In the genomic region with DNA sequence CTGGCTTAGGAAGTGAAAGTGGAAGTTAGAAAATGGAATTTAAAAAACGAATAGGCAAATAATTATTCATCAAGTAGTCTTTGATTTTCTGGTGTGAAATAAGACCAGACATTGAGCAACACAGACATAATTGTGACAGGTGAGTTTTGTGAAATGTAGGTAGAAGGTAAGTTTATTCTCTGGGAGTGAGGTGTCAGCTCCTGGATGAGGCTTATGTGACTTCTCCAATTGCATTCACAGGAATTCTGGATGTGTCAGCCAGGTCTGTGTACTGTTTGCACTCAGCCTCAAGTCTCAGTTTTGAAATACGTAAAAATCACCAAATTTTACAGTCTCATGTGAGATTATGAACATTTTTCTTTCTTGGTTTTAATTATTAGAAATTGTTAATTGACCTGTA, we compare ENCODE assay signal across 20 cellular contexts.
DNase-seq lines count a peak whose midpoint lies in the region; ATAC-seq and TF ChIP-seq lines count a peak whose summit lies in the region.
"Had no signal": no experiment of that assay in that cellular context is flagged by ENCODE, and none has a peak within 500 bp of the region (broad histone marks: within the 10 kb centered on the region; RNA-seq: fewer than 3 reads in every experiment).

No MANE protein-coding gene starts in this region.

- no peak overlapping the region; the same call in 1 of the 2 replicates for H2AFZ ChIP-seq in PC-3 (ENCODE audit: low read length)

- peaks cover 9% of the 10 kb centered on the region for H3K4me1 Mint-ChIP-seq in stimulated activated memory B cell treated with anti-CD40 and anti-IgM and Interleukin-4, amounts not matched to agents 10 μg/mL and 1 μg/mL and 100 μg/mL, for 72 hours

- H3K27ac Mint-ChIP-seq in stimulated activated memory B cell treated with anti-CD40 and anti-IgM and Interleukin-4, amounts not matched to agents 10 μg/mL and 1 μg/mL and 100 μg/mL, for 72 hours = peak overlapping the region; percentile 60
- H3K27ac Mint-ChIP-seq: CD4-positive, alpha-beta T cell had no signal

- H3K4me3 Mint-ChIP-seq in stimulated activated memory B cell treated with anti-CD40 and anti-IgM and Interleukin-4, amounts not matched to agents 10 μg/mL and 1 μg/mL and 100 μg/mL, for 72 hours = no peak overlapping the region
- H3K4me3 Mint-ChIP-seq: CD4-positive, alpha-beta T cell had no signal

- intact Hi-C loops in right cardiac atrium (cut with DNase I) (no loop called here), heart right ventricle (cut with DNase I) (no loop called here), PC-3 (cut with micrococcal nuclease) (no loop called here), prostate gland (cut with DNase I) (no loop called here), uterus (cut with DNase I; ENCODE audit: low total_unique reads) (no loop called here)

- H3K27ac ChIP-seq in right cardiac atrium (ENCODE audit: low read length) (no peak overlapping the region), heart right ventricle (no peak overlapping the region), PC-3 (ENCODE audit: low read length) (no peak overlapping the region), prostate gland (no peak overlapping the region), uterus (no peak overlapping the region)
- H3K27ac ChIP-seq: A549 had no signal

- no peaks in the 10 kb centered on the region for H4K20me1 ChIP-seq in PC-3 (ENCODE audit: low read length)

- H3K36me3 ChIP-seq in heart right ventricle (no peaks in the 10 kb centered on the region), PC-3 (ENCODE audit: low read depth, low read length) (no peaks in the 10 kb centered on the region), prostate gland (no peaks in the 10 kb centered on the region), uterus (no peaks in the 10 kb centered on the region)

- no peaks in the 10 kb centered on the region for H3K79me2 ChIP-seq in PC-3 (ENCODE audit: low read length)

- no peak overlapping the region for H3K9ac ChIP-seq in PC-3 (ENCODE audit: low read length)

- H3K4me2 ChIP-seq in PC-3 (ENCODE audit: low read length) = peak overlapping the region; percentile 21
- H3K4me2 ChIP-seq: A549 had no signal

- H3K9me3 ChIP-seq in right cardiac atrium (ENCODE audit: control insufficient read depth, low read length) = no peaks in the 10 kb centered on the region
- H3K9me3 ChIP-seq in heart right ventricle = peaks cover 0 to 9% (median 0%) of the 10 kb centered on the region in 11 donors
- no peaks in the 10 kb centered on the region for H3K9me3 ChIP-seq in PC-3 (ENCODE audit: low read length)
- no peaks in the 10 kb centered on the region for H3K9me3 ChIP-seq in prostate gland
- no peaks in the 10 kb centered on the region for H3K9me3 ChIP-seq in uterus
- H3K9me3 ChIP-seq: A549 had no signal

- H3K4me1 ChIP-seq in right cardiac atrium (ENCODE audit: control insufficient read depth, insufficient read depth, low read length) (no peaks in the 10 kb centered on the region), heart right ventricle (peaks cover 0 to 7% (median 0%) of the 10 kb centered on the region in 9 donors), PC-3 (ENCODE audit: insufficient read depth, low read length) (peaks cover 6% of the 10 kb centered on the region), prostate gland (replicated peaks) (no peaks in the 10 kb centered on the region), uterus (no peaks in the 10 kb centered on the region)
- H3K4me1 ChIP-seq: A549 had no signal

- POLR2A ChIA-PET in PC-3 (lab: Charles Lee; ENCODE audit: unreplicated experiment) = interaction anchor here (0.6 to 0.7 kb wide), 2 partner anchors 8 to 250 kb away, joined by 3 read pairs; no protein-coding TSS in a partner anchor

- WGBS in right cardiac atrium = 56% methylated on average over 2 of the region's 2 CpGs
- whole genome bisulfite sequencing in heart right ventricle, 2 donors = 54 to 55% methylated on average over 2 of the region's 2 CpGs
- 51% methylated on average over 2 of the region's 2 CpGs for WGBS in prostate gland

- H3K9me2 ChIP-seq in PC-3 (replicated peaks; ENCODE audit: low read length) = no peaks in the 10 kb centered on the region

- no TSS peak for BruUV-seq in PC-3 (replicated peaks; lab: Mats Ljungman, UMichigan)

- H3K27me3 ChIP-seq in right cardiac atrium (ENCODE audit: control insufficient read depth, insufficient read depth) = no peaks in the 10 kb centered on the region
- H3K27me3 ChIP-seq in heart right ventricle = no peaks in the 10 kb centered on the region
- H3K27me3 ChIP-seq in PC-3 (ENCODE audit: low read length) = no peaks in the 10 kb centered on the region
- no peaks in the 10 kb centered on the region for H3K27me3 ChIP-seq in prostate gland (replicated peaks; ENCODE audit: insufficient read depth)
- no peaks in the 10 kb centered on the region for H3K27me3 ChIP-seq in uterus

- no peaks in the 10 kb centered on the region for H3K36me3 Mint-ChIP-seq in stimulated activated memory B cell treated with anti-CD40 and anti-IgM and Interleukin-4, amounts not matched to agents 10 μg/mL and 1 μg/mL and 100 μg/mL, for 72 hours

- no peak for DNase-seq in right cardiac atrium
- DNase-seq in heart right ventricle = no peak
- peak; percentile 54 for DNase-seq in PC-3
- DNase-seq in fibroblast of peridontal ligament (ENCODE audit: extremely low read depth) = peak; percentile 5
- DNase-seq in NCI-H146 treated with DMSO at 0.1 percent for 48 hours (lab: John Stamatoyannopoulos, UW; ENCODE audit: unreplicated experiment) = no peak
- no peak for DNase-seq in prostate gland (ENCODE audit: low spot score)
- DNase-seq in uterus = no peak
- DNase-seq: CD4-positive, alpha-beta T cell; COR-L47; DMS 273 treated with DMSO at 0.1 percent for 48 hours; DND-41; H7; KG1; NCI-H1417; NCI-H1930; OCI-M1; Right ventricle myocardium superior had no signal

- H3F3A ChIP-seq in PC-3 (ENCODE audit: low read length, unreplicated experiment) = no peaks in the 10 kb centered on the region

- peak overlapping the region; percentile 15 for H3K4me3 ChIP-seq in right cardiac atrium (ENCODE audit: low read length)
- H3K4me3 ChIP-seq in heart right ventricle = peak overlapping the region in 2 of 10 donors; percentile 3 to 18
- no peak overlapping the region for H3K4me3 ChIP-seq in PC-3 (ENCODE audit: low read length)
- no peak overlapping the region for H3K4me3 ChIP-seq in prostate gland
- no peak overlapping the region for H3K4me3 ChIP-seq in uterus
- H3K4me3 ChIP-seq: A549, GM12878 had no signal

- no peaks in the 10 kb centered on the region for H3K9me3 Mint-ChIP-seq in stimulated activated memory B cell treated with anti-CD40 and anti-IgM and Interleukin-4, amounts not matched to agents 10 μg/mL and 1 μg/mL and 100 μg/mL, for 72 hours
- H3K9me3 Mint-ChIP-seq: CD4-positive, alpha-beta T cell had no signal

- CTCF ChIA-PET in PC-3 (lab: Charles Lee) = no interaction called here

- no peak for ATAC-seq in right cardiac atrium
- no peak for ATAC-seq in heart right ventricle
- peak; percentile 62 for ATAC-seq in PC-3
- ATAC-seq in stimulated activated memory B cell treated with anti-CD40 and anti-IgM and Interleukin-4, amounts not matched to agents 10 μg/mL and 1 μg/mL and 100 μg/mL, for 72 hours = no peak
- ATAC-seq: A549, GM12878 had no signal

- TF ChIP-seq POLR2A in prostate gland (IDR thresholded peaks at IDR 0.05) (no peak), uterus (IDR thresholded peaks at IDR 0.05) (no peak)

- no peaks in the 10 kb centered on the region for H3K27me3 Mint-ChIP-seq in stimulated activated memory B cell treated with anti-CD40 and anti-IgM and Interleukin-4, amounts not matched to agents 10 μg/mL and 1 μg/mL and 100 μg/mL, for 72 hours
- H3K27me3 Mint-ChIP-seq: CD4-positive, alpha-beta T cell had no signal

- TF ChIP-seq CTCF in heart right ventricle (IDR thresholded peaks at IDR 0.05) (no peak), PC-3 (conservative IDR thresholded peaks at IDR 0.05; ENCODE audit: low read depth, low read length) (no peak), prostate gland (IDR thresholded peaks at IDR 0.05) (no peak), uterus (IDR thresholded peaks at IDR 0.05) (no peak)

Comparison
In these comparisons a context has a peak if more than half of its experiments do, and no peak if none do; other contexts are left out.
1. DNase-seq: peak in PC-3 (single experiment) and fibroblast of peridontal ligament (single experiment); none in right cardiac atrium (0 of 3), heart right ventricle (0 of 2), NCI-H146 treated with DMSO at 0.1 percent for 48 hours (single experiment), prostate gland (single experiment) and uterus (0 of 2).